ENCODE assay signal across 9 cellular contexts in the genomic region with DNA sequence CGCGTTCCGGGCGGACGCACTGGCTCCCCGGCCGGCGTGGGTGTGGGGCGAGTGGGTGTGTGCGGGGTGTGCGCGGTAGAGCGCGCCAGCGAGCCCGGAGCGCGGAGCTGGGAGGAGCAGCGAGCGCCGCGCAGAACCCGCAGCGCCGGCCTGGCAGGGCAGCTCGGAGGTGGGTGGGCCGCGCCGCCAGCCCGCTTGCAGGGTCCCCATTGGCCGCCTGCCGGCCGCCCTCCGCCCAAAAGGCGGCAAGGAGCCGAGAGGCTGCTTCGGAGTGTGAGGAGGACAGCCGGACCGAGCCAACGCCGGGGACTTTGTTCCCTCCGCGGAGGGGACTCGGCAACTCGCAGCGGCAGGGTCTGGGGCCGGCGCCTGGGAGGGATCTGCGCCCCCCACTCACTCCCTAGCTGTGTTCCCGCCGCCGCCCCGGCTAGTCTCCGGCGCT. TPM values are rescaled to one million over a fixed set of nuclear protein-coding genes. Genes with fewer than 3 reads are reported as not detected.
DNase-seq lines count a peak whose midpoint lies in the region; ATAC-seq, FAIRE-seq and TF ChIP-seq lines count a peak whose summit lies in the region.
"Had no signal": no experiment of that assay in that cellular context is flagged by ENCODE, and none has a peak within 500 bp of the region (broad histone marks: within the 10 kb centered on the region; RNA-seq: fewer than 3 reads in every experiment).

A gene (plus strand): TSS at position 264 of the 442 bp plus-strand sequence. CDS start 1,211 bp downstream, outside the sequence.

- TF ChIP-seq EP300 in K562 (IDR thresholded peaks at IDR 0.05; ENCODE audit: low read length) = no peak

- TF ChIP-seq RAD21 in K562 (CRISPR knock-in tag; conservative IDR thresholded peaks at IDR 0.05 in 1 of 2, IDR thresholded peaks at IDR 0.05 in 1 of 2) = peak in 1 of 2 experiments; percentile 47; a peak in 3 of 4 replicates

- no peaks in the 10 kb centered on the region for H4K20me1 ChIP-seq in K562 (replicated peaks; ENCODE audit: control insufficient read depth, insufficient read depth, low read length)

- CTCF ChIA-PET in K562 (lab: Yijun Ruan, JAX; ENCODE audit: low intra/inter-chr PET ratio) = no interaction called here

- H2AFZ ChIP-seq in K562 (ENCODE audit: low read depth, low read length) = peak within 1 kb of the TSS; percentile 80

- TF ChIP-seq POLR2A in K562 (conservative IDR thresholded peaks at IDR 0.05) = 0 out of 2 replicates have a peak, but pooled peaks have one; percentile 39
- TF ChIP-seq POLR2A in gastrocnemius medialis (IDR thresholded peaks at IDR 0.05) = peak; percentile 30 to 56

- intact Hi-C loops in K562 (cut with micrococcal nuclease) (loop anchor here (2.0 to 10.0 kb wide), 2 partner anchors 161 to 167 kb away; no protein-coding TSS in a partner anchor), gastrocnemius medialis (cut with DNase I; ENCODE audit: low total_unique reads) (loop anchor here (5.0 kb wide), 2 partner anchors 160 to 165 kb away; no protein-coding TSS in a partner anchor)

- POLR2A ChIA-PET in K562 (lab: Yijun Ruan, JAX) = interaction anchor here (0.7 to 1.9 kb wide), 5 partner anchors 11 to 40 kb away, joined by 3 to 9 read pairs (median 5); no protein-coding TSS in a partner anchor

- in situ Hi-C loops in HAP-1 (cut with MboI; ENCODE audit: low sequenced_read_pairs) (no loop called here), K562 (cut with MboI) (no loop called here), gastrocnemius medialis (cut with MboI; ENCODE audit: low sequenced_read_pairs in 4 of 4) (no loop called here)

- peaks cover 5% of the 10 kb centered on the region; the same call in 1 of the 2 replicates for H3K27me3 ChIP-seq in HAP-1 (ENCODE audit: low read depth)
- H3K27me3 ChIP-seq in K562 (ENCODE audit: control insufficient read depth in 2 of 2, insufficient read depth in 2 of 2, low read length in 2 of 2) = no peaks in the 10 kb centered on the region
- peaks cover 0 to 4% (median 2%) of the 10 kb centered on the region in 3 donors for H3K27me3 ChIP-seq in gastrocnemius medialis

- no TSS peak for BruUV-seq in K562 (replicated peaks; lab: Mats Ljungman, UMichigan)

- no peak for FAIRE-seq in K562 (lab: Jason Lieb, UNC)

- H3K4me1 ChIP-seq in HAP-1 (peaks cover 14% of the 10 kb centered on the region), K562 (replicated peaks in 1 of 2; ENCODE audit: control insufficient read depth in 2 of 2, insufficient read depth in 2 of 2, low read length in 2 of 2) (peaks cover 21 to 28% of the 10 kb centered on the region in 2 experiments; a peak in 4 of 5 replicates), gastrocnemius medialis (peaks cover 6 to 18% of the 10 kb centered on the region in 2 donors)

- H3K4me3 ChIP-seq in HAP-1 = peak within 1 kb of the TSS; percentile 64
- H3K4me3 ChIP-seq in K562 = peak within 1 kb of the TSS; percentile 50
- H3K4me3 ChIP-seq in iPS-18c (ENCODE audit: insufficient read depth, low read depth, low read length) = peak within 1 kb of the TSS; percentile 78
- H3K4me3 ChIP-seq in gastrocnemius medialis = peak within 1 kb of the TSS; percentile 66 to 76 (median 72)

- 0% methylated on average over 9 of the region's 55 CpGs for WGBS in K562 (ENCODE audit: insufficient coverage, low coverage, missing lambda C conversion rate)

- no peaks in the 10 kb centered on the region for H3K9me3 ChIP-seq in HAP-1
- no peaks in the 10 kb centered on the region for H3K9me3 ChIP-seq in K562 (replicated peaks; ENCODE audit: control insufficient read depth, insufficient read depth, low read depth, low read length)
- H3K9me3 ChIP-seq in iPS-18c (ENCODE audit: control insufficient read depth, insufficient read depth, low read length) = no peaks in the 10 kb centered on the region
- no peaks in the 10 kb centered on the region for H3K9me3 ChIP-seq in gastrocnemius medialis

- H3K27ac ChIP-seq in K562 (ENCODE audit: extremely low read depth, low read depth, low read length) (peak within 1 kb of the TSS; percentile 43; the same call in 2 of the 3 replicates), gastrocnemius medialis (peak within 1 kb of the TSS; percentile 7 to 62 (median 44))

- TF ChIP-seq CTCF in K562 (IDR thresholded peaks at IDR 0.05 in 2 of 3, conservative IDR thresholded peaks at IDR 0.05 in 1 of 3; ENCODE audit: insufficient read depth in 2 of 3, low read depth in 1 of 3, low read length in 3 of 3) = peak; percentile 18 to 53 (median 26); a peak in 4 of 6 replicates
- TF ChIP-seq CTCF in gastrocnemius medialis (IDR thresholded peaks at IDR 0.05 in 4 of 5, conservative IDR thresholded peaks at IDR 0.05 in 1 of 5) = no peak

- H3K9ac ChIP-seq in K562 (ENCODE audit: insufficient read depth in 1 of 2, low read depth in 2 of 2, low read length in 2 of 2) = peak within 1 kb of the TSS; percentile 68 to 94

- peak; percentile 66 for DNase-seq in NCI-H345 (lab: John Stamatoyannopoulos, UW)
- DNase-seq in NCI-H345 treated with DMSO at 0.1 percent for 48 hours (lab: John Stamatoyannopoulos, UW; ENCODE audit: unreplicated experiment) = no peak
- DNase-seq in HAP-1 (ENCODE audit: low spot score in 2 of 2) = peak; percentile 56 to 80
- DNase-seq in NCI-H2171 (lab: John Stamatoyannopoulos, UW) = peak; percentile 56
- peak; percentile 69 to 81 (median 73) for DNase-seq in K562 (ENCODE audit: extremely low read depth in 1 of 4, low spot score in 3 of 4)
- peak in 1 of 2 donors; percentile 12 for DNase-seq in gastrocnemius medialis
- no peak for DNase-seq in SHP77 treated with DMSO at 0.1 percent for 48 hours (lab: John Stamatoyannopoulos, UW)
- DNase-seq: DND-41 had no signal

- H3K9me1 ChIP-seq in K562 (ENCODE audit: control insufficient read depth, insufficient read depth, low read length) = no peaks in the 10 kb centered on the region

- peak within 1 kb of the TSS; percentile 89 for H3K4me2 ChIP-seq in K562 (ENCODE audit: insufficient read depth, low read length)

- H3K36me3 ChIP-seq in HAP-1 (replicated peaks) = no peaks in the 10 kb centered on the region
- H3K36me3 ChIP-seq in K562 (ENCODE audit: control insufficient read depth, insufficient read depth, low read length) = peaks cover 26% of the 10 kb centered on the region; the same call in 1 of the 3 replicates
- no peaks in the 10 kb centered on the region for H3K36me3 ChIP-seq in gastrocnemius medialis

- H3K79me2 ChIP-seq in K562 (ENCODE audit: control insufficient read depth, insufficient read depth, low read length) = peaks cover 48% of the 10 kb centered on the region

- peak; percentile 89 for ATAC-seq in K562
- ATAC-seq in gastrocnemius medialis = peak; percentile 50 to 63

TF ChIP-seq in K562, 482 proteins besides CTCF, POLR2A, EP300 and RAD21 (continues in another document):
- TF ChIP-seq DPF2 (IDR thresholded peaks at IDR 0.05) = no peak
- 0 out of 2 replicates have a peak, but pooled peaks have one; percentile 13 for TF ChIP-seq SOX6 (IDR thresholded peaks at IDR 0.05)
- TF ChIP-seq BHLHE40 (IDR thresholded peaks at IDR 0.05; ENCODE audit: low read length) = peak; percentile 12; the same call in 1 of the 2 replicates
- TF ChIP-seq TAF1 (IDR thresholded peaks at IDR 0.05; ENCODE audit: control insufficient read depth, extremely low read depth, insufficient read depth, low read length, severe bottlenecking) = peak; percentile 24
- TF ChIP-seq ZBTB7A (IDR thresholded peaks at IDR 0.05; ENCODE audit: borderline replicate concordance, control insufficient read depth, low read depth, low read length) = peak; percentile 28; the same call in 1 of the 2 replicates
- peak; percentile 59 for TF ChIP-seq CCNT2 (IDR thresholded peaks at IDR 0.05; ENCODE audit: borderline replicate concordance, extremely low read depth, insufficient read length, low read depth, low read length)
- TF ChIP-seq RBBP5 (IDR thresholded peaks at IDR 0.05; ENCODE audit: borderline replicate concordance, insufficient read depth, low read length, poor library complexity, severe bottlenecking) = peak; percentile 70
- peak in 1 of 2 experiments; percentile 5; a peak in 1 of 4 replicates for TF ChIP-seq MAZ (CRISPR knock-in tag; conservative IDR thresholded peaks at IDR 0.05 in 1 of 2, IDR thresholded peaks at IDR 0.05 in 1 of 2)
- TF ChIP-seq, protein P1, sequence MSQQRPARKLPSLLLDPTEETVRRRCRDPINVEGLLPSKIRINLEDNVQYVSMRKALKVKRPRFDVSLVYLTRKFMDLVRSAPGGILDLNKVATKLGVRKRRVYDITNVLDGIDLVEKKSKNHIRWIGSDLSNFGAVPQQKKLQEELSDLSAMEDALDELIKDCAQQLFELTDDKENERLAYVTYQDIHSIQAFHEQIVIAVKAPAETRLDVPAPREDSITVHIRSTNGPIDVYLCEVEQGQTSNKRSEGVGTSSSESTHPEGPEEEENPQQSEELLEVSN (IDR thresholded peaks at IDR 0.05; ENCODE audit: borderline replicate concordance in 1 of 2, extremely low read depth in 1 of 2, insufficient read depth in 1 of 2, insufficient read length in 1 of 2, low read depth in 1 of 2, low read length in 1 of 2, poor library complexity in 1 of 2, severe bottlenecking in 1 of 2) = peak in 1 of 2 experiments; percentile 84
- 0 out of 4 replicates have a peak, but pooled peaks of 1 of the 2 experiments have one; percentile 36 for TF ChIP-seq HDAC1 (IDR thresholded peaks at IDR 0.05)

RNA-seq across cellular contexts. Expression of the gene that starts here (rescaled TPM):
- 163 and 217 TPM in 2 replicates for total RNA-seq in K562 (2011; cell fraction: chromatin; rRNA removed; ENCODE audit: low replicate concordance)
- total RNA-seq in K562 (2011; cell fraction: nucleolus; rRNA removed) = 76.1 and 78.2 TPM in 2 replicates
- 82.8 and 97.2 TPM in 2 replicates for total RNA-seq in K562 (2011; cell fraction: nucleoplasm; rRNA removed)
- 13.3 and 16.5 TPM in 2 replicates for total RNA-seq in K562 (2014; rRNA removed)
- 11.7 and 13.4 TPM in 2 replicates for total RNA-seq in K562 (2014; rRNA removed; fragmentation: Illumina TruSeq; extraction: Trizol)
- total RNA-seq in K562 (2015; rRNA removed; fragmentation: Illumina TruSeq; extraction: Trizol) = 13.8 and 18.3 TPM in 2 replicates
- total RNA-seq in K562 (2021) = 24.4 and 27.5 TPM in 2 replicates
- polyA plus RNA-seq in K562 (2011; rRNA removed) = 26.4 and 28.2 TPM in 2 replicates
- polyA plus RNA-seq in K562 (2011; cell fraction: cytosol; rRNA removed) = 15.2 and 15.5 TPM in 2 replicates
- polyA plus RNA-seq in K562 (2011; cell fraction: nucleus; rRNA removed) = 89.0 and 97.1 TPM in 2 replicates
- 19.8 and 27.2 TPM in 2 replicates for polyA plus RNA-seq in K562 (2012)
- 15.8 and 16.5 TPM in 2 replicates for polyA plus RNA-seq in K562 (2014; fragmentation: Illumina TruSeq; extraction: Trizol)
- polyA plus RNA-seq in K562 (2014; fragmentation: Nextera tagmentation; extraction: Ambion mirVana) = 1 to 10 TPM; 1.7 to 2.3 TPM
- polyA plus RNA-seq in K562 (2014; rRNA removed) = 14.3 and 17.9 TPM in 2 replicates
- polyA minus RNA-seq in K562 (2011; rRNA and poly(A)+ RNA removed) = 53.9 and 65.5 TPM in 2 replicates
- 19.3 and 20.4 TPM in 2 replicates for polyA minus RNA-seq in K562 (2011; cell fraction: cytosol; rRNA and poly(A)+ RNA removed)
- 82.0 and 106 TPM in 2 replicates for polyA minus RNA-seq in K562 (2011; cell fraction: nucleus; rRNA and poly(A)+ RNA removed)
- total RNA-seq in gastrocnemius medialis = 1 to 10 TPM; 1.2 to 4.3 (median 2.7) TPM

Comparison
In these comparisons a context has a peak if more than half of its experiments do, and no peak if none do; other contexts are left out.
1. DNase-seq: peak in NCI-H345 (single experiment), HAP-1 (2 of 2), NCI-H2171 (single experiment) and K562 (4 of 4); none in NCI-H345 treated with DMSO at 0.1 percent for 48 hours (single experiment) and SHP77 treated with DMSO at 0.1 percent for 48 hours (single experiment).
2. CTCF ChIP-seq: peak in K562 (3 of 3); none in gastrocnemius medialis (0 of 5).
3. Peak in every context shown above with its lines, with median percentiles within 50 percentile points of each other: H3K4me3 ChIP-seq.